Comparison of ENCODE assay signal across 8 cellular contexts in the genomic region with DNA sequence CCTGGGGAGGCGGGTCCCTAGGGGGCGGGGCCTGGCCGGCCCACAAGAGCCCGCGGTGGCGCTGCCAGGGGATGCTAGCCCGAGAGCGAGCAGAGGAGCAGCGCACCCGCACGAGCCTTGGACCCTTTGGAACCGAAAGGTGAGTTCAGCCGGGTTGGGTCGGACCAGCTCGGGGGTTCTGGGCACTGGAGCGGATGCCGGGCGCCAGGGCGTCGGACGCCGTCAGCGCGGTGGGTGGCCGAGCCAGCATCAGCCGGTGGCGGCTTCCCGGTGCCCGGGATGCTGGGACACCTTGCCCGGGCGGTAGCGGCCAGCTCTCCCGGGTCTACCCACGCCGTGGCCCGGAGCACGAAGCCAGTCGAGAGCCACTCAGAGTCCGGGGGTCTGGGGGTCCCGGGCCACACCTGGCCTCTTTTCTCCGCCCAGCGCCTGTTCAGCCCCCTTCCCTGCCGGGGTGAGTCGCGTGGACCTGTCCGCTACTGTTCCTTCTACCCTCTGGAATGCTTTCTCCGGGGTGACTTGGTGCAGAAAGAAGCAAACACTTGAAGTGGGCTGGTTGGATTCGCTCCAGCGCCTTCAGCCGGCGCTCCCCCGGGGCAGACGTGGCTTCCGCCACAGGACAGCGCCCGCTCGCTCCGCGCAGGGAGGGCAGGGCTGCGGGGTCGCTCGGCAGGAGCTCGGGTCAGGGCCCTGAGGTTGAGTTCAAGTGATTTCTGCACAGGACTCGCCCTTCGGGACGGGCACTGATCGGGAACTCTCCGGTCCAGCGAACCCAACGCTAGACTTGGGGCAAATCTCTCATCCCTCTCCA. TPM values are rescaled to one million over a fixed set of nuclear protein-coding genes. Genes with fewer than 3 reads are reported as not detected.
DNase-seq lines count a peak whose midpoint lies in the region; ATAC-seq lines count a peak whose summit lies in the region.

A gene with protein sequence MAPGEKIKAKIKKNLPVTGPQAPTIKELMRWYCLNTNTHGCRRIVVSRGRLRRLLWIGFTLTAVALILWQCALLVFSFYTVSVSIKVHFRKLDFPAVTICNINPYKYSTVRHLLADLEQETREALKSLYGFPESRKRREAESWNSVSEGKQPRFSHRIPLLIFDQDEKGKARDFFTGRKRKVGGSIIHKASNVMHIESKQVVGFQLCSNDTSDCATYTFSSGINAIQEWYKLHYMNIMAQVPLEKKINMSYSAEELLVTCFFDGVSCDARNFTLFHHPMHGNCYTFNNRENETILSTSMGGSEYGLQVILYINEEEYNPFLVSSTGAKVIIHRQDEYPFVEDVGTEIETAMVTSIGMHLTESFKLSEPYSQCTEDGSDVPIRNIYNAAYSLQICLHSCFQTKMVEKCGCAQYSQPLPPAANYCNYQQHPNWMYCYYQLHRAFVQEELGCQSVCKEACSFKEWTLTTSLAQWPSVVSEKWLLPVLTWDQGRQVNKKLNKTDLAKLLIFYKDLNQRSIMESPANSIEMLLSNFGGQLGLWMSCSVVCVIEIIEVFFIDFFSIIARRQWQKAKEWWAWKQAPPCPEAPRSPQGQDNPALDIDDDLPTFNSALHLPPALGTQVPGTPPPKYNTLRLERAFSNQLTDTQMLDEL (plus strand): TSS at position 71 of the 811 bp plus-strand sequence. CDS start 3,527 bp downstream, outside the sequence.

- no peaks in the 10 kb centered on the region for H3K9me3 Mint-ChIP-seq in activated T-cell treated with anti-CD3 and anti-CD28 coated beads, Interleukin-2, amount 50 U/mL, for 72 hours
- H3K9me3 Mint-ChIP-seq in stimulated activated naive CD8-positive, alpha-beta T cell treated with anti-CD3 and anti-CD28 coated beads, Interleukin-15, amount 100 ng/mL, for 72 hours, result no peaks in the 10 kb centered on the region

- no peak within 1 kb of the TSS for H3K27ac Mint-ChIP-seq in activated T-cell treated with anti-CD3 and anti-CD28 coated beads, Interleukin-2, amount 50 U/mL, for 72 hours
- peak within 1 kb of the TSS in 1 of 2 donors; percentile 74 for H3K27ac Mint-ChIP-seq in stimulated activated naive CD8-positive, alpha-beta T cell treated with anti-CD3 and anti-CD28 coated beads, Interleukin-15, amount 100 ng/mL, for 72 hours

- DNase-seq in DMS 273 (lab: John Stamatoyannopoulos, UW; ENCODE audit: unreplicated experiment) (peak; percentile 31), DMS 273 treated with DMSO at 0.1 percent for 48 hours (lab: John Stamatoyannopoulos, UW) (no peak), iPS-NIHi7 (ENCODE audit: extremely low spot score) (peak; percentile 30), Kasumi-1 (lab: John Stamatoyannopoulos, UW) (no peak)
- peak in 1 of 2 donors; percentile 5 for DNase-seq in activated T-cell treated with anti-CD3 and anti-CD28 coated beads, Interleukin-2, amount 50 U/mL, for 72 hours
- peak; percentile 3 to 9 for DNase-seq in stimulated activated naive CD8-positive, alpha-beta T cell treated with anti-CD3 and anti-CD28 coated beads, Interleukin-15, amount 100 ng/mL, for 72 hours

- ATAC-seq in HG02981 (IDR thresholded peaks at IDR 0.05; ENCODE audit: unreplicated experiment) (peak; percentile 15), GM19455 (IDR thresholded peaks at IDR 0.05; ENCODE audit: unreplicated experiment) (no peak)
- peak in 1 of 2 donors; percentile 69 for ATAC-seq in activated T-cell treated with anti-CD3 and anti-CD28 coated beads, Interleukin-2, amount 50 U/mL, for 72 hours (replicated peaks in 1 of 2)
- no peak for ATAC-seq in stimulated activated naive CD8-positive, alpha-beta T cell treated with anti-CD3 and anti-CD28 coated beads, Interleukin-15, amount 100 ng/mL, for 72 hours

- H3K4me3 Mint-ChIP-seq in activated T-cell treated with anti-CD3 and anti-CD28 coated beads, Interleukin-2, amount 50 U/mL, for 72 hours, result peak within 1 kb of the TSS; percentile 70 to 72
- H3K4me3 Mint-ChIP-seq in stimulated activated naive CD8-positive, alpha-beta T cell treated with anti-CD3 and anti-CD28 coated beads, Interleukin-15, amount 100 ng/mL, for 72 hours, result peak within 1 kb of the TSS; percentile 53 to 65

- no peaks in the 10 kb centered on the region for H3K36me3 Mint-ChIP-seq in activated T-cell treated with anti-CD3 and anti-CD28 coated beads, Interleukin-2, amount 50 U/mL, for 72 hours (ENCODE audit: insufficient read depth in 2 of 2)

- H3K4me1 Mint-ChIP-seq in activated T-cell treated with anti-CD3 and anti-CD28 coated beads, Interleukin-2, amount 50 U/mL, for 72 hours (ENCODE audit: low read depth), result peaks cover 7% of the 10 kb centered on the region
- peaks cover 14% of the 10 kb centered on the region for H3K4me1 Mint-ChIP-seq in stimulated activated naive CD8-positive, alpha-beta T cell treated with anti-CD3 and anti-CD28 coated beads, Interleukin-15, amount 100 ng/mL, for 72 hours

- peaks cover 63% of the 10 kb centered on the region for H3K27me3 Mint-ChIP-seq in activated T-cell treated with anti-CD3 and anti-CD28 coated beads, Interleukin-2, amount 50 U/mL, for 72 hours (ENCODE audit: low read depth)
- peaks cover 83% of the 10 kb centered on the region for H3K27me3 Mint-ChIP-seq in stimulated activated naive CD8-positive, alpha-beta T cell treated with anti-CD3 and anti-CD28 coated beads, Interleukin-15, amount 100 ng/mL, for 72 hours

RNA-seq across cellular contexts. Expression of the gene that starts here (rescaled TPM):
- not detected for total RNA-seq in activated T-cell treated with anti-CD3 and anti-CD28 coated beads, Interleukin-2, amount 50 U/mL, for 72 hours

Comparison
In these comparisons a context has a peak if more than half of its experiments do, and no peak if none do; other contexts are left out.
1. DNase-seq: peak in DMS 273 (single experiment), iPS-NIHi7 (single experiment) and stimulated activated naive CD8-positive, alpha-beta T cell treated with anti-CD3 and anti-CD28 coated beads, Interleukin-15, amount 100 ng/mL, for 72 hours (2 of 2); none in DMS 273 treated with DMSO at 0.1 percent for 48 hours (single experiment) and Kasumi-1 (0 of 2).